In genomic region chr10:73591578-73591902, GRCh38 we compare ENCODE assay signal across 9 cellular contexts. TPM values are rescaled to one million over a fixed set of nuclear protein-coding genes. Genes with fewer than 3 reads are reported as not detected.
A peak's percentile ranks its signal among the peaks of the same experiment; 100 is the strongest.
DNase-seq lines count a peak whose midpoint lies in the region; ATAC-seq lines count a peak whose summit lies in the region.
"Had no signal": no experiment of that assay in that cellular context is flagged by ENCODE, and none has a peak within 500 bp of the region (broad histone marks: within the 10 kb centered on the region; RNA-seq: fewer than 3 reads in every experiment).

No MANE protein-coding gene starts in this region.

- peak overlapping the region; percentile 15 for H3K4me3 Mint-ChIP-seq in activated naive CD8-positive, alpha-beta T cell treated with anti-CD3 and anti-CD28 coated beads for 36 hours

- no peaks in the 10 kb centered on the region for H3K36me3 Mint-ChIP-seq in activated naive CD8-positive, alpha-beta T cell treated with anti-CD3 and anti-CD28 coated beads for 36 hours

- H3K27ac Mint-ChIP-seq in activated naive CD8-positive, alpha-beta T cell treated with anti-CD3 and anti-CD28 coated beads for 36 hours = peak overlapping the region; percentile 50

- H3K27me3 Mint-ChIP-seq in activated naive CD8-positive, alpha-beta T cell treated with anti-CD3 and anti-CD28 coated beads for 36 hours = no peaks in the 10 kb centered on the region

- peaks cover 16% of the 10 kb centered on the region for H3K4me1 Mint-ChIP-seq in activated naive CD8-positive, alpha-beta T cell treated with anti-CD3 and anti-CD28 coated beads for 36 hours

- peak; percentile 53 for DNase-seq in DMS53 (lab: John Stamatoyannopoulos, UW)
- no peak for DNase-seq in DMS53 treated with DMSO at 0.1 percent for 48 hours (lab: John Stamatoyannopoulos, UW; ENCODE audit: unreplicated experiment)
- DNase-seq in activated naive CD8-positive, alpha-beta T cell treated with anti-CD3 and anti-CD28 coated beads for 36 hours = no peak
- peak; percentile 48 for DNase-seq in iPS-NIHi7 (ENCODE audit: extremely low spot score)
- DNase-seq in substantia nigra (lab: John Stamatoyannopoulos, UW) = no peak
- DNase-seq in NCI-H2029 (lab: John Stamatoyannopoulos, UW) = no peak

- H3K9me3 Mint-ChIP-seq in activated naive CD8-positive, alpha-beta T cell treated with anti-CD3 and anti-CD28 coated beads for 36 hours = no peaks in the 10 kb centered on the region

- H3K27ac ChIP-seq in substantia nigra (ENCODE audit: low read depth, low read length, poor library complexity, severe bottlenecking) = peak overlapping the region; percentile 95

- ATAC-seq in GM18870 (IDR thresholded peaks at IDR 0.05; ENCODE audit: unreplicated experiment) (no peak), GM19324 (IDR thresholded peaks at IDR 0.05; ENCODE audit: low FRiP score, unreplicated experiment) (no peak)

RNA-seq across cellular contexts. Expression of gene USP54, which starts 0.4 kb away (rescaled TPM):
- 1 to 10 TPM; 7.7 to 8.1 TPM for total RNA-seq in activated naive CD8-positive, alpha-beta T cell treated with anti-CD3 and anti-CD28 coated beads for 36 hours

RNA-seq across cellular contexts. Expression of gene MYOZ1, which starts 49.7 kb away (rescaled TPM):
- not detected for total RNA-seq in activated naive CD8-positive, alpha-beta T cell treated with anti-CD3 and anti-CD28 coated beads for 36 hours
- total RNA-seq: A172 had no signal

Comparison
In these comparisons a context has a peak if more than half of its experiments do, and no peak if none do; other contexts are left out.
1. DNase-seq: peak in DMS53 (single experiment) and iPS-NIHi7 (single experiment); none in DMS53 treated with DMSO at 0.1 percent for 48 hours (single experiment), activated naive CD8-positive, alpha-beta T cell treated with anti-CD3 and anti-CD28 coated beads for 36 hours (single experiment), substantia nigra (0 of 49) and NCI-H2029 (single experiment).